Comparison of ENCODE assay signal across 10 cellular contexts in genomic region chr20:3175270-3175669, GRCh38. TPM values are rescaled to one million over a fixed set of nuclear protein-coding genes. Genes with fewer than 3 reads are reported as not detected.
A peak's percentile ranks its signal among the peaks of the same experiment; 100 is the strongest.
DNase-seq lines count a peak whose midpoint lies in the region; ATAC-seq and TF ChIP-seq lines count a peak whose summit lies in the region.
"Had no signal": no experiment of that assay in that cellular context is flagged by ENCODE, and none has a peak within 500 bp of the region (broad histone marks: within the 10 kb centered on the region; RNA-seq: fewer than 3 reads in every experiment).

No MANE protein-coding gene starts in this region.

- no peaks in the 10 kb centered on the region for H3K9me3 ChIP-seq in lower lobe of right lung

- H3K9me3 Mint-ChIP-seq in activated naive CD8-positive, alpha-beta T cell treated with anti-CD3 and anti-CD28 coated beads, Interleukin-2, amount 10 ng/mL, durations not matched to agents 7 days and 5 days = no peaks in the 10 kb centered on the region
- no peaks in the 10 kb centered on the region for H3K9me3 Mint-ChIP-seq in activated naive CD8-positive, alpha-beta T cell treated with anti-CD3 and anti-CD28 coated beads, Interleukin-2, amount 50 U/mL, for 24 hours
- no peaks in the 10 kb centered on the region for H3K9me3 Mint-ChIP-seq in central memory CD8-positive, alpha-beta T cell
- H3K9me3 Mint-ChIP-seq: stimulated activated naive CD8-positive, alpha-beta T cell treated with anti-CD3 and anti-CD28 coated beads, Interleukin-15, amount 100 ng/mL, for 72 hours had no signal

- no peaks in the 10 kb centered on the region for H3K27me3 ChIP-seq in lower lobe of right lung (ENCODE audit: low read depth)

- intact Hi-C loops in lower lobe of right lung (cut with DNase I) = no loop called here

- no peak for TF ChIP-seq CTCF in lower lobe of right lung (IDR thresholded peaks at IDR 0.05)

- H3K4me3 ChIP-seq in lower lobe of right lung = peak overlapping the region; percentile 92

- peak overlapping the region; percentile 31 for H3K4me3 Mint-ChIP-seq in activated naive CD8-positive, alpha-beta T cell treated with anti-CD3 and anti-CD28 coated beads, Interleukin-2, amount 10 ng/mL, durations not matched to agents 7 days and 5 days
- H3K4me3 Mint-ChIP-seq in activated naive CD8-positive, alpha-beta T cell treated with anti-CD3 and anti-CD28 coated beads, Interleukin-2, amount 50 U/mL, for 24 hours = no peak overlapping the region
- H3K4me3 Mint-ChIP-seq in central memory CD8-positive, alpha-beta T cell = peak overlapping the region; percentile 79

- peaks cover 19% of the 10 kb centered on the region for H3K4me1 ChIP-seq in lower lobe of right lung

- POLR2A ChIA-PET in activated naive CD8-positive, alpha-beta T cell treated with anti-CD3 and anti-CD28 coated beads, Interleukin-2, amount 10 ng/mL, durations not matched to agents 7 days and 5 days (lab: Charles Lee) = no interaction called here

- no peak overlapping the region for H3K27ac Mint-ChIP-seq in activated naive CD8-positive, alpha-beta T cell treated with anti-CD3 and anti-CD28 coated beads, Interleukin-2, amount 10 ng/mL, durations not matched to agents 7 days and 5 days
- H3K27ac Mint-ChIP-seq in activated naive CD8-positive, alpha-beta T cell treated with anti-CD3 and anti-CD28 coated beads, Interleukin-2, amount 50 U/mL, for 24 hours = no peak overlapping the region
- no peak overlapping the region for H3K27ac Mint-ChIP-seq in central memory CD8-positive, alpha-beta T cell (ENCODE audit: low read depth)
- H3K27ac Mint-ChIP-seq: stimulated activated naive CD8-positive, alpha-beta T cell treated with anti-CD3 and anti-CD28 coated beads, Interleukin-15, amount 100 ng/mL, for 72 hours had no signal

- H3K4me1 Mint-ChIP-seq in activated naive CD8-positive, alpha-beta T cell treated with anti-CD3 and anti-CD28 coated beads, Interleukin-2, amount 10 ng/mL, durations not matched to agents 7 days and 5 days = peaks cover 12% of the 10 kb centered on the region
- H3K4me1 Mint-ChIP-seq in activated naive CD8-positive, alpha-beta T cell treated with anti-CD3 and anti-CD28 coated beads, Interleukin-2, amount 50 U/mL, for 24 hours = peaks cover 13% of the 10 kb centered on the region
- peaks cover 15% of the 10 kb centered on the region for H3K4me1 Mint-ChIP-seq in central memory CD8-positive, alpha-beta T cell

- H3K36me3 ChIP-seq in lower lobe of right lung = no peaks in the 10 kb centered on the region

- no peak overlapping the region for H3K27ac ChIP-seq in lower lobe of right lung

- no peak for ATAC-seq in activated naive CD8-positive, alpha-beta T cell treated with anti-CD3 and anti-CD28 coated beads, Interleukin-2, amount 10 ng/mL, durations not matched to agents 7 days and 5 days (ENCODE audit: low read depth)
- ATAC-seq in activated naive CD8-positive, alpha-beta T cell treated with anti-CD3 and anti-CD28 coated beads, Interleukin-2, amount 50 U/mL, for 24 hours = no peak
- ATAC-seq in central memory CD8-positive, alpha-beta T cell (replicated peaks; ENCODE audit: extremely low read depth, poor library complexity, severe bottlenecking) = no peak
- ATAC-seq in lower lobe of right lung (no peak), GM18517 (IDR thresholded peaks at IDR 0.05; ENCODE audit: unreplicated experiment) (no peak)
- ATAC-seq: stimulated activated naive CD8-positive, alpha-beta T cell treated with anti-CD3 and anti-CD28 coated beads, Interleukin-15, amount 100 ng/mL, for 72 hours had no signal

- DNase-seq in activated naive CD8-positive, alpha-beta T cell treated with anti-CD3 and anti-CD28 coated beads, Interleukin-2, amount 10 ng/mL, durations not matched to agents 7 days and 5 days = no peak
- DNase-seq in activated naive CD8-positive, alpha-beta T cell treated with anti-CD3 and anti-CD28 coated beads, Interleukin-2, amount 50 U/mL, for 24 hours = no peak
- DNase-seq in central memory CD8-positive, alpha-beta T cell (ENCODE audit: low spot score in 2 of 2) = no peak
- DNase-seq in lower lobe of right lung = no peak
- DNase-seq in activated CD8-positive, alpha-beta memory T cell treated with anti-CD3 and anti-CD28 coated beads for 24 hours = no peak
- no peak for DNase-seq in NCI-H748 (lab: John Stamatoyannopoulos, UW; ENCODE audit: unreplicated experiment)
- no peak for DNase-seq in GF-D8 (lab: John Stamatoyannopoulos, UW)
- DNase-seq: stimulated activated CD4-positive, alpha-beta T cell treated with anti-CD3 and anti-CD28 coated beads, Interleukin-4, amount 100 ng/mL, for 4 hours; stimulated activated naive CD8-positive, alpha-beta T cell treated with anti-CD3 and anti-CD28 coated beads, Interleukin-15, amount 100 ng/mL, for 72 hours had no signal

- no peaks in the 10 kb centered on the region for H3K36me3 Mint-ChIP-seq in activated naive CD8-positive, alpha-beta T cell treated with anti-CD3 and anti-CD28 coated beads, Interleukin-2, amount 10 ng/mL, durations not matched to agents 7 days and 5 days
- H3K36me3 Mint-ChIP-seq in activated naive CD8-positive, alpha-beta T cell treated with anti-CD3 and anti-CD28 coated beads, Interleukin-2, amount 50 U/mL, for 24 hours (ENCODE audit: low read depth) = no peaks in the 10 kb centered on the region
- peaks cover 17% of the 10 kb centered on the region for H3K36me3 Mint-ChIP-seq in central memory CD8-positive, alpha-beta T cell (ENCODE audit: insufficient read depth)

- H3K27me3 Mint-ChIP-seq in activated naive CD8-positive, alpha-beta T cell treated with anti-CD3 and anti-CD28 coated beads, Interleukin-2, amount 10 ng/mL, durations not matched to agents 7 days and 5 days = peaks cover 33% of the 10 kb centered on the region
- peaks cover 18% of the 10 kb centered on the region for H3K27me3 Mint-ChIP-seq in activated naive CD8-positive, alpha-beta T cell treated with anti-CD3 and anti-CD28 coated beads, Interleukin-2, amount 50 U/mL, for 24 hours
- peaks cover 28% of the 10 kb centered on the region for H3K27me3 Mint-ChIP-seq in central memory CD8-positive, alpha-beta T cell

RNA-seq across cellular contexts. Expression of gene LZTS3, which starts 1.9 kb away (rescaled TPM):
- total RNA-seq in activated naive CD8-positive, alpha-beta T cell treated with anti-CD3 and anti-CD28 coated beads, Interleukin-2, amount 10 ng/mL, durations not matched to agents 7 days and 5 days = 1 to 10 TPM; 2.1 to 2.5 TPM
- 18.5 TPM for total RNA-seq in lower lobe of right lung

RNA-seq across cellular contexts. Expression of gene FASTKD5, which starts 15.6 kb away (rescaled TPM):
- total RNA-seq in activated naive CD8-positive, alpha-beta T cell treated with anti-CD3 and anti-CD28 coated beads, Interleukin-2, amount 10 ng/mL, durations not matched to agents 7 days and 5 days = 10 to 100 TPM; 21.3 to 21.7 TPM
- total RNA-seq in lower lobe of right lung = 16.4 TPM

RNA-seq across cellular contexts. Expression of gene UBOX5, which starts 15.6 kb away (rescaled TPM):
- 1 to 10 TPM; 9.3 to 9.4 TPM for total RNA-seq in activated naive CD8-positive, alpha-beta T cell treated with anti-CD3 and anti-CD28 coated beads, Interleukin-2, amount 10 ng/mL, durations not matched to agents 7 days and 5 days
- 5.8 TPM for total RNA-seq in lower lobe of right lung

RNA-seq across cellular contexts. Expression of gene DDRGK1, which starts 29.2 kb away (rescaled TPM):
- 10 to 100 TPM; 58.1 to 59.2 TPM for total RNA-seq in activated naive CD8-positive, alpha-beta T cell treated with anti-CD3 and anti-CD28 coated beads, Interleukin-2, amount 10 ng/mL, durations not matched to agents 7 days and 5 days
- total RNA-seq in lower lobe of right lung = 89.8 TPM

RNA-seq across cellular contexts. Expression of gene ITPA, which starts 34.0 kb away (rescaled TPM):
- total RNA-seq in activated naive CD8-positive, alpha-beta T cell treated with anti-CD3 and anti-CD28 coated beads, Interleukin-2, amount 10 ng/mL, durations not matched to agents 7 days and 5 days = 10 to 100 TPM; 44.3 to 44.4 TPM
- 40.9 TPM for total RNA-seq in lower lobe of right lung
